ENCODE assay signal across 14 cellular contexts in genomic region chr20:56465997-56466396, GRCh38. TPM values are rescaled to one million over a fixed set of nuclear protein-coding genes. Genes with fewer than 3 reads are reported as not detected.
A peak's percentile ranks its signal among the peaks of the same experiment; 100 is the strongest.
DNase-seq lines count a peak whose midpoint lies in the region; ATAC-seq and TF ChIP-seq lines count a peak whose summit lies in the region.
"Had no signal": no experiment of that assay in that cellular context is flagged by ENCODE, and none has a peak within 500 bp of the region (broad histone marks: within the 10 kb centered on the region; RNA-seq: fewer than 3 reads in every experiment).

No MANE protein-coding gene starts in this region.

- H3K9me3 Mint-ChIP-seq in CD14-positive monocyte: peaks cover 0 to 3% (median 0%) of the 10 kb centered on the region in 7 donors
- H3K9me3 Mint-ChIP-seq: activated T-cell treated with anti-CD3 and anti-CD28 coated beads, Interleukin-2, amount 50 U/mL, for 72 hours had no signal

- H3K4me1 Mint-ChIP-seq in CD14-positive monocyte: peaks cover 42% of the 10 kb centered on the region

- H3K9me3 ChIP-seq in mucosa of descending colon: no peaks in the 10 kb centered on the region
- H3K9me3 ChIP-seq: thyroid gland had no signal

- peaks cover 0 to 4% (median 2%) of the 10 kb centered on the region in 3 donors for H3K27me3 Mint-ChIP-seq in CD14-positive monocyte (ENCODE audit: low read depth in 3 of 3)

- no peaks in the 10 kb centered on the region for H3K36me3 ChIP-seq in mucosa of descending colon (ENCODE audit: low read depth)
- H3K36me3 ChIP-seq: thyroid gland had no signal

- no peak overlapping the region for H3K4me3 ChIP-seq in mucosa of descending colon
- H3K4me3 ChIP-seq: thyroid gland had no signal

- H3K4me1 ChIP-seq in mucosa of descending colon (ENCODE audit: low read depth): peaks cover 17% of the 10 kb centered on the region

- peak; percentile 39 for ATAC-seq in GM21723 (IDR thresholded peaks at IDR 0.05; ENCODE audit: unreplicated experiment)
- ATAC-seq in mucosa of descending colon: no peak
- no peak for ATAC-seq in GM18873 (IDR thresholded peaks at IDR 0.05; ENCODE audit: low FRiP score, unreplicated experiment)
- no peak for ATAC-seq in HG03097 (IDR thresholded peaks at IDR 0.05; ENCODE audit: low FRiP score, unreplicated experiment)
- ATAC-seq: activated CD4-positive, CD25-positive, alpha-beta regulatory T cell treated with anti-CD3 and anti-CD28 coated beads, Interleukin-2, amount 50 U/mL, for 24 hours; activated T-cell treated with anti-CD3 and anti-CD28 coated beads, Interleukin-2, amount 50 U/mL, for 72 hours had no signal

- H3K4me3 Mint-ChIP-seq in CD14-positive monocyte: no peak overlapping the region
- H3K4me3 Mint-ChIP-seq: activated T-cell treated with anti-CD3 and anti-CD28 coated beads, Interleukin-2, amount 50 U/mL, for 72 hours had no signal

- DNase-seq in CD14-positive monocyte (ENCODE audit: low spot score) (no peak), NAMALWA (ENCODE audit: low spot score) (peak; percentile 49), germinal center (ENCODE audit: low spot score) (peak; percentile 47), GM19238 (ENCODE audit: insufficient read length, low spot score) (no peak), mucosa of descending colon (no peak)
- DNase-seq: activated T-cell treated with anti-CD3 and anti-CD28 coated beads, Interleukin-2, amount 50 U/mL, for 72 hours; DMS79 treated with DMSO at 0.1 percent for 48 hours; mammary epithelial cell; SHP77; thyroid gland had no signal

- intact Hi-C loops in CD14-positive monocyte (cut with micrococcal nuclease): loop anchor here (5.0 kb wide), 3 partner anchors 44 to 74 kb away; partner anchors contain the start of genes AURKA (in 2 of the 2) and CSTF1 (in 2 of the 2)
- intact Hi-C loops in mucosa of descending colon (cut with DNase I, micrococcal nuclease): no loop called here

- peak overlapping the region; percentile 77 to 88 (median 85) for H3K27ac Mint-ChIP-seq in CD14-positive monocyte
- H3K27ac Mint-ChIP-seq: activated T-cell treated with anti-CD3 and anti-CD28 coated beads, Interleukin-2, amount 50 U/mL, for 72 hours had no signal

- peaks cover 12 to 14% of the 10 kb centered on the region in 2 donors for H3K36me3 Mint-ChIP-seq in CD14-positive monocyte

- TF ChIP-seq CTCF in CD14-positive monocyte (IDR thresholded peaks at IDR 0.05) (no peak), mucosa of descending colon (IDR thresholded peaks at IDR 0.05) (no peak)

RNA-seq across cellular contexts. Expression of gene RTF2, which starts 2.4 kb away (rescaled TPM):
- 100 to 1,000 TPM; 148 to 163 TPM for polyA plus RNA-seq in CD14-positive monocyte
- 10 to 100 TPM; 74.5 to 87.0 (median 76.4) TPM for total RNA-seq in mucosa of descending colon

RNA-seq across cellular contexts. Expression of gene CASS4, which starts 53.9 kb away (rescaled TPM):
- polyA plus RNA-seq in CD14-positive monocyte: 1 to 10 TPM; 1.9 to 6.1 TPM
- 1 to 10 TPM in 1 of 3 donors, under 1 TPM in 2; 0.61 to 1.0 (median 0.77) TPM for total RNA-seq in mucosa of descending colon
- polyA plus RNA-seq: mammary epithelial cell had no signal

RNA-seq across cellular contexts. Expression of gene FAM209A, which starts 58.5 kb away (rescaled TPM):
- under 1 TPM in 1 of 2 donors, not detected in 1; 0.19 TPM for polyA plus RNA-seq in CD14-positive monocyte
- under 1 TPM; 0.32 to 0.77 (median 0.44) TPM for total RNA-seq in mucosa of descending colon
- polyA plus RNA-seq: mammary epithelial cell had no signal

Comparison
In these comparisons a context has a peak if more than half of its experiments do, and no peak if none do; other contexts are left out.
1. DNase-seq: peak in NAMALWA (single experiment) and germinal center (single experiment); none in CD14-positive monocyte (single experiment), GM19238 (single experiment) and mucosa of descending colon (0 of 3).
2. intact Hi-C loops: an anchor here in CD14-positive monocyte (5.0 kb wide); none called in mucosa of descending colon.